In the genomic region with DNA sequence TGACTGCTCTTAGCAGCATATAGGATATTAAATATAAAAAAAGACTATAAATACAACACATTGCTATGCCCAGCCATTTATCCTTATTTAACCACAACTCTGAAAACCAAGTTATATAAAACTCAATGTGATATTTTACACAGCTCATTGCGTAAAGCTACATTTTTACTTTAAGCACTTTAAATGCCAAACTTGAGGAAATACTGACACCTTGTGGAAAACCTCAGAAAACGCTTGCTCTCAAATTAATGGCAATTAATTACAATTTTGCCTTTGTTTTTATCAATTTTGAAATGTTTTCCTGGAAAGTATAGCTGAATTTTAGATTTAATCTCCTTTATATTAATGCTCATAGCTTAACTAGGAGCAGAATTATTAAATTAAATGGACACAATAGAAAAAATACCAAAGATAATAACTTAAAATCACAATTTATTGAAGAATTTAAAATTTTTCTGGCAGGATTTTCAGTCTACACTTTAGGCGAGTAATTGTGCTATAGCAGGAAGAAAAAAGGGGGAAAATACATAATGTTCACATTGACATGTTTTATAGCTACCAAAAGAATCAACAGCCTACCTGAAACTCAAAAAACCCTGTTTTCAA, we compare ENCODE assay signal across 1 cellular context.
TF ChIP-seq lines count a peak whose summit lies in the region.

No MANE protein-coding gene starts in this region.

TF ChIP-seq in HepG2, 621 proteins besides CTCF, POLR2A, EP300 and RAD21:
- TF ChIP-seq HOXA5 (CRISPR knock-in tag; IDR thresholded peaks at IDR 0.05) (no peak), CEBPG (CRISPR knock-in tag; IDR thresholded peaks at IDR 0.05) (0 out of 2 replicates have a peak, but pooled peaks have one; percentile 8), STAG1 (CRISPR knock-in tag; IDR thresholded peaks at IDR 0.05) (peak; percentile 70), NCOA1 (CRISPR knock-in tag; IDR thresholded peaks at IDR 0.05) (no peak)
